Comparison of ENCODE assay signal across 1 cellular context in the genomic region with DNA sequence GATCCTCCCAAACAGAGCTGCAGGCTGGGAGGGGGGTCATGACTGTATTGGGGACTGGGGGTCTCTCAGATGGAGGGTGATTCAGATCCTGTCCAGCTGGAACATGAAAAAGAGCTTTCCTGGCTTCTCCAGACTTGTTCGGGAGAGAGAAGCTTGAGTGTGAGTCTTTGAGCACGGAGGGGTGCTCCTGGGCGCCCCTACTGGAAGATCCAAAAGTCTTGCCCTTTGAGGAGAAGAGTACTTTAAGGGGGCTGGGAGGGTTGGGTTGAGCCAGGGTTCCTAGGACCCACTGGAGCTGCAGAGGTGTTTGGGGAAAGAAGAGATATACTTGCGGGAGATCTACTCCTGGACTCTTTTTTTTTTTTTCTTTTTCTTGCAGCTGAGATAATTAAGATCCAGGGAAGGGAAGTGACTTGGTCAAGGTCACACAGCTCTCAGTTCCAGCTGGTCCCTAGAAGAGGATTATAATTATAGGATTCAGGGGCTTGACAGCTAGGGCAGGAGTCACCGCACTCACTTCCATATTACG.
TF ChIP-seq lines count a peak whose summit lies in the region.

No MANE protein-coding gene starts in this region.

TF ChIP-seq in IMR-90, 13 proteins besides CTCF, POLR2A, EP300 and RAD21 (continued from another document):
- TF ChIP-seq NFE2L2 (IDR thresholded peaks at IDR 0.05; ENCODE audit: low read depth, low read length), result no peak
- no peak for TF ChIP-seq MXI1 (IDR thresholded peaks at IDR 0.05; ENCODE audit: borderline replicate concordance, low read depth, low read length)
- no peak for TF ChIP-seq FOS (IDR thresholded peaks at IDR 0.05; ENCODE audit: low read depth, low read length)
- TF ChIP-seq BHLHE40 (IDR thresholded peaks at IDR 0.05; ENCODE audit: low read depth, low read length), result no peak
- TF ChIP-seq SMC3 (IDR thresholded peaks at IDR 0.05; ENCODE audit: low read depth, low read length), result peak; percentile 27; the same call in 1 of the 2 replicates
- no peak for TF ChIP-seq CHD1 (IDR thresholded peaks at IDR 0.05; ENCODE audit: low read depth, low read length)
- no peak for TF ChIP-seq RFX5 (IDR thresholded peaks at IDR 0.05; ENCODE audit: low read depth, low read length)
- TF ChIP-seq, protein P1, sequence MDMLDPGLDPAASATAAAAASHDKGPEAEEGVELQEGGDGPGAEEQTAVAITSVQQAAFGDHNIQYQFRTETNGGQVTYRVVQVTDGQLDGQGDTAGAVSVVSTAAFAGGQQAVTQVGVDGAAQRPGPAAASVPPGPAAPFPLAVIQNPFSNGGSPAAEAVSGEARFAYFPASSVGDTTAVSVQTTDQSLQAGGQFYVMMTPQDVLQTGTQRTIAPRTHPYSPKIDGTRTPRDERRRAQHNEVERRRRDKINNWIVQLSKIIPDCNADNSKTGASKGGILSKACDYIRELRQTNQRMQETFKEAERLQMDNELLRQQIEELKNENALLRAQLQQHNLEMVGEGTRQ (IDR thresholded peaks at IDR 0.05; ENCODE audit: low read depth, low read length), result no peak
